8 cellular contexts compared by ENCODE assay signal in genomic region chr7:128209229-128210035, GRCh38. TPM values are rescaled to one million over a fixed set of nuclear protein-coding genes. Genes with fewer than 3 reads are reported as not detected.
A peak's percentile ranks its signal among the peaks of the same experiment; 100 is the strongest.
DNase-seq lines count a peak whose midpoint lies in the region; ATAC-seq, FAIRE-seq and TF ChIP-seq lines count a peak whose summit lies in the region.

No MANE protein-coding gene starts in this region.

- H3K4me3 Mint-ChIP-seq in endodermal cell = no peak overlapping the region

- H3K27me3 Mint-ChIP-seq in endodermal cell (ENCODE audit: insufficient read depth) = peaks cover 70% of the 10 kb centered on the region

- H3K27ac ChIP-seq in endodermal cell (ENCODE audit: low read depth, low read length) = no peak overlapping the region

- peaks cover 23% of the 10 kb centered on the region for H3K27me3 ChIP-seq in endodermal cell (ENCODE audit: control insufficient read depth, insufficient read depth, low read length, poor library complexity, severe bottlenecking)

- WGBS in endodermal cell (ENCODE audit: insufficient coverage in 1 of 2, insufficient read length in 1 of 2), 2 experiments = 52 to 76% methylated on average over 15 to 28 of the region's 28 CpGs

- no peaks in the 10 kb centered on the region for H3K9me3 Mint-ChIP-seq in endodermal cell

- no peaks in the 10 kb centered on the region for H3K9me3 ChIP-seq in endodermal cell (ENCODE audit: control insufficient read depth, low read length)

- H3K27ac Mint-ChIP-seq in endodermal cell = peak overlapping the region; percentile 49

- peaks cover 16% of the 10 kb centered on the region for H3K4me1 Mint-ChIP-seq in endodermal cell

- peak; percentile 98 for FAIRE-seq in GM12891 (lab: Jason Lieb, UNC)

- H3K36me3 ChIP-seq in endodermal cell (ENCODE audit: control insufficient read depth, insufficient read depth, low read length) = no peaks in the 10 kb centered on the region

- H3K4me3 ChIP-seq in endodermal cell (ENCODE audit: low read length) = no peak overlapping the region

- peak; percentile 72 for DNase-seq in 8988T
- DNase-seq in GM12891 (ENCODE audit: insufficient read length, low spot score) = peak; percentile 74
- DNase-seq in NOMO-1 treated with DMSO at 0.1 percent for 48 hours (lab: John Stamatoyannopoulos, UW; ENCODE audit: unreplicated experiment) = peak; percentile 26
- DNase-seq in activated CD8-positive, alpha-beta memory T cell treated with anti-CD3 and anti-CD28 coated beads for 4 hours (ENCODE audit: low read depth in 2 of 2) = peak; percentile 25 to 37
- peak; percentile 90 for DNase-seq in endodermal cell
- peak; percentile 80 for DNase-seq in midbrain (lab: John Stamatoyannopoulos, UW)
- peak; percentile 16 to 45 for DNase-seq in stimulated activated CD8-positive, alpha-beta memory T cell treated with anti-CD3 and anti-CD28 coated beads, Interleukin-4, amount 100 ng/mL, for 1 hour (ENCODE audit: low read depth in 2 of 2, low spot score in 1 of 2)

- no peaks in the 10 kb centered on the region for H3K36me3 Mint-ChIP-seq in endodermal cell (ENCODE audit: low read depth)

- no peak for TF ChIP-seq POLR2A in GM12891 (IDR thresholded peaks at IDR 0.05; ENCODE audit: low read depth, low read length)

- peak; percentile 98 for TF ChIP-seq CTCF in endodermal cell (conservative IDR thresholded peaks at IDR 0.05)

- ATAC-seq in HG03442 (IDR thresholded peaks at IDR 0.05; ENCODE audit: unreplicated experiment) = peak; percentile 55

- no peak overlapping the region for H3K9ac ChIP-seq in endodermal cell (ENCODE audit: extremely low read depth, low read length, poor library complexity, severe bottlenecking)

- no peaks in the 10 kb centered on the region for H3K4me1 ChIP-seq in endodermal cell (ENCODE audit: control insufficient read depth, insufficient read depth, low read length)

TF ChIP-seq in GM12891, 5 proteins besides CTCF, POLR2A, EP300 and RAD21:
- no peak for TF ChIP-seq POLR2AphosphoS5 (IDR thresholded peaks at IDR 0.05; ENCODE audit: low read depth, low read length)
- TF ChIP-seq TAF1 (IDR thresholded peaks at IDR 0.05; ENCODE audit: low read depth, low read length) = no peak
- TF ChIP-seq POU2F2 (IDR thresholded peaks at IDR 0.05; ENCODE audit: low read depth, low read length) = 0 out of 2 replicates have a peak, but pooled peaks have one; percentile 39
- no peak for TF ChIP-seq PAX5 (IDR thresholded peaks at IDR 0.05; ENCODE audit: insufficient read depth, low read length, severe bottlenecking)

RNA-seq across cellular contexts. Expression of gene LEP, which starts 31.6 kb away (rescaled TPM):
- polyA plus RNA-seq in GM12891 (2012; ENCODE audit: low read depth, missing spikeins) = not detected
- not detected for total RNA-seq in endodermal cell
- polyA plus RNA-seq in endodermal cell (2013, experiment 1 of 2) = not detected
- polyA plus RNA-seq in endodermal cell (2013, experiment 2 of 2) = not detected

Comparison
In these comparisons a context has a peak if more than half of its experiments do, and no peak if none do; other contexts are left out.
1. DNase-seq: peak in every context shown above with its lines; median percentile 90 in endodermal cell; 80 in midbrain; 74 in GM12891; 72 in 8988T; 31 in activated CD8-positive, alpha-beta memory T cell treated with anti-CD3 and anti-CD28 coated beads for 4 hours; 30 in stimulated activated CD8-positive, alpha-beta memory T cell treated with anti-CD3 and anti-CD28 coated beads, Interleukin-4, amount 100 ng/mL, for 1 hour; 26 in NOMO-1 treated with DMSO at 0.1 percent for 48 hours.